Comparison of ENCODE assay signal across 9 cellular contexts in the genomic region with DNA sequence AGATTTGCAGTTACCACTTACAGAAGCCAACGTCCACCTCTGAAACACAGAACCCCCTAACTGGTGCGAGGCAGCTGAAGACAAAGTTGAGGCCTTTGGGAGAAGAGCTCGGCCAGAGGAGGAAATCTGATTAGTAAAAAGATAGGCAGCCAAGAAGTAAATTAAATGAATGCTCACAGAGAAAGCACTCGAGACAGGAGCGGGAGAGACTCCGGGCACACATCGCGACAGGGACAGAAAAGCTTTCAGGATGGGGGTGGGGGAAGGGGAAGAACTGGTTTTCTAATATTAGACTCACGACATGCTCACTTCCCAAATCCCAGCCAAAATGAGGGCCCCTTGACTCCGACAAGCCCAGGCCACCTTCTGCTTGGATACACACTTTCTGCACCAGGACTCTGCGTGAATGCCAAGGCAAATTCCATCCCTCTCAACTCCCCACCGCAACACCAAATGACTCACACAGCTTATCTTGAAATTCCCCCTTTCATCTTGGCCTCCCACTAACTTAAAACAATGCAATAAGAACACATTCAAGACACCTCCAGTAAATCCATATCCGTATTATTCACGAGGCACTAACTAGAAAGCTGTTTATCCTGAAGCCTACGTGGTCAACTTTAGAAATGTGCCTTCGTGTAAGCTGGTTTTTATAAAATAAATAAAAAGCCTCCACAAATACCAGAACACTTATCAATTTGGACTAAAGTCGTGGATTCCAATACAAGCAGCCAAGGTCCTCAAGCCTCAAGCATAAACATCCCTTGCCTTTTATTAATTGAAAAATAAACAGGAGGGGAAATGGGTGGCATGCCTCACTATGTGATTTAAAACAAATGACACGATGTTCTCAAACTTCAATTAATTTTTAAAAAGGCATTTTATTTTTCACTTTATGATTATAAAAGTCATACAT. TPM values are rescaled to one million over a fixed set of nuclear protein-coding genes. Genes with fewer than 3 reads are reported as not detected.
DNase-seq lines count a peak whose midpoint lies in the region; ATAC-seq, FAIRE-seq and TF ChIP-seq lines count a peak whose summit lies in the region.
"Had no signal": no experiment of that assay in that cellular context is flagged by ENCODE, and none has a peak within 500 bp of the region (broad histone marks: within the 10 kb centered on the region; RNA-seq: fewer than 3 reads in every experiment).

No MANE protein-coding gene starts in this region.

- no peak for TF ChIP-seq CTCF in bronchial epithelial cell (IDR thresholded peaks at IDR 0.05; ENCODE audit: insufficient read depth, low read length, severe bottlenecking)
- TF ChIP-seq CTCF in left lung (IDR thresholded peaks at IDR 0.05): no peak
- TF ChIP-seq CTCF in uterus (IDR thresholded peaks at IDR 0.05): no peak

- H3K36me3 ChIP-seq in bronchial epithelial cell (ENCODE audit: control insufficient read depth, insufficient read depth, low read length): peaks cover 7% of the 10 kb centered on the region
- H3K36me3 ChIP-seq in left lung: no peaks in the 10 kb centered on the region
- H3K36me3 ChIP-seq in uterus: no peaks in the 10 kb centered on the region

- H3K27ac ChIP-seq in left lung (peak overlapping the region; percentile 59 to 84), uterus (peak overlapping the region; percentile 65 to 81)

- FAIRE-seq in bronchial epithelial cell (lab: Jason Lieb, UNC): peak; percentile 94
- FAIRE-seq: A204.1 had no signal

- H3K4me3 ChIP-seq in bronchial epithelial cell (ENCODE audit: low read depth, low read length) (no peak overlapping the region), left lung (no peak overlapping the region), uterus (no peak overlapping the region)

- DNase-seq in Right ventricle myocardium superior: no peak
- DNase-seq in cardiac septum (ENCODE audit: low spot score): no peak
- peak; percentile 96 for DNase-seq in bronchial epithelial cell (ENCODE audit: low read depth)
- DNase-seq in left lung: peak; percentile 31 to 80
- peak in 1 of 2 donors; percentile 63 for DNase-seq in uterus
- DNase-seq in NCI-H524 (lab: John Stamatoyannopoulos, UW): no peak

- ATAC-seq in Right ventricle myocardium superior (ENCODE audit: poor library complexity) (peak; percentile 25), left lung (peak; percentile 89), HG03095 (IDR thresholded peaks at IDR 0.05; ENCODE audit: unreplicated experiment) (no peak), GM21360 (IDR thresholded peaks at IDR 0.05; ENCODE audit: unreplicated experiment) (no peak)

- no peaks in the 10 kb centered on the region for H3K9me3 ChIP-seq in left lung
- no peaks in the 10 kb centered on the region for H3K9me3 ChIP-seq in uterus

- no peak for TF ChIP-seq POLR2A in uterus (IDR thresholded peaks at IDR 0.05)

- H3K4me1 ChIP-seq in left lung (peaks cover 18 to 23% of the 10 kb centered on the region in 2 donors), uterus (peaks cover 6 to 10% of the 10 kb centered on the region in 2 donors)

- intact Hi-C loops in Right ventricle myocardium superior (cut with DNase I) (no loop called here), cardiac septum (cut with DNase I) (no loop called here), left lung (cut with DNase I) (no loop called here), uterus (cut with DNase I; ENCODE audit: low total_unique reads) (no loop called here)

- H3K27me3 ChIP-seq in bronchial epithelial cell (ENCODE audit: control insufficient read depth, insufficient read depth, low read length) (no peaks in the 10 kb centered on the region), left lung (no peaks in the 10 kb centered on the region), uterus (no peaks in the 10 kb centered on the region)

RNA-seq across cellular contexts. Expression of gene NXN, which starts 46.1 kb away (rescaled TPM):
- total RNA-seq in Right ventricle myocardium superior (20.2 TPM), cardiac septum (14.3 TPM), bronchial epithelial cell (64.4 and 70.3 TPM in 2 replicates), left lung (10 to 100 TPM; 33.8 to 55.4 TPM), uterus (10 to 100 TPM in 3 of 4 donors, 1 to 10 TPM in 1; 6.5 to 99.0 (median 49.9) TPM)

Comparison
In these comparisons a context has a peak if more than half of its experiments do, and no peak if none do; other contexts are left out.
1. ATAC-seq: peak in Right ventricle myocardium superior (single experiment) and left lung (single experiment); none in HG03095 (single experiment) and GM21360 (single experiment).
2. DNase-seq: peak in bronchial epithelial cell (single experiment) and left lung (2 of 2); none in Right ventricle myocardium superior (single experiment), cardiac septum (single experiment) and NCI-H524 (0 of 2).